In the genomic region with DNA sequence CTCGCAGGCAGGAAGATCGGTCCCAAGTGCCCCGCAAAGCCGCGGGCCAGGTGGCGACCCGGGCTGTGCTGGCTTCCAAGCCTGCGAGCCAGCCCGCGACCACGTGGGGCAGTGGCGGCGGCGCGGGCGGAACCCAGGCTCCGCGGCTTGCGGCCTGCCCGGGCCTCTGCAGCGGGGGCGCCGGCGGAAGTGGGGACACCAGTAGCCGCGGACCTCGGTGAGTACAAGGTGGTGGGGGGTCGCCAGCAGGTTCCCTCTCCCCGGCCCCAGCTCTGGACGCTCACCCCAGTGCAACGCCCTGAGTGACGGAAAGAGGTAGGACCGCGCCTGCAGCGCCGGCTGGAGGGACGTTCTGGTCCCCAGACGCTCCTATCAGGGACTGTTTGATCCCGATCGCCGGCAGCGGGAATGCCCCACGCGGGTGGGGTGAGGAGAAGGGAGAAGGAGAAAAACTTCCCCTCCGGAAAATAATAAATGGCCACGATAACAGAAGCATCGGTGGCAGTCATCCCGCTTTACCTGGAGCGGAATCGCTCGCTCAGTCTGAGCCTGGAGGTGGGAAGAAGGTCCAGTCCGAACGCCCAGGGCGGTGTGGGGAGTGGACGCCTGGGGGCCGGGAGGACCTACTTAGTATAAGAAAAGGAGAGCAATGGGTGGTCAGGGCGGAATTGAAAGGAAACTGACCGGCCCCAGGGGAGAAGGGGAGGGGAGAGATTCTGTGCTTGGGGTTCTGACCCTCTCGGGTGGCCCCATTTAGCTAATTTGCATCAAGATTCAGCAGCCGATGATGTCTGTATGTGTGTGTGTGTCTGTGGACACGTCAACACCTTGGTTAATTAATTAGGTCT, we compare ENCODE assay signal across 1 cellular context.
TF ChIP-seq lines count a peak whose summit lies in the region.

A gene with protein sequence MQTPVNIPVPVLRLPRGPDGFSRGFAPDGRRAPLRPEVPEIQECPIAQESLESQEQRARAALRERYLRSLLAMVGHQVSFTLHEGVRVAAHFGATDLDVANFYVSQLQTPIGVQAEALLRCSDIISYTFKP (plus strand): TSS at position 198 of the 848 bp plus-strand sequence. CDS start 10,855 bp downstream, outside the sequence.

TF ChIP-seq in HepG2, 621 proteins besides CTCF, POLR2A, EP300 and RAD21 (continued from another document and continues in another):
- TF ChIP-seq, protein P1, sequence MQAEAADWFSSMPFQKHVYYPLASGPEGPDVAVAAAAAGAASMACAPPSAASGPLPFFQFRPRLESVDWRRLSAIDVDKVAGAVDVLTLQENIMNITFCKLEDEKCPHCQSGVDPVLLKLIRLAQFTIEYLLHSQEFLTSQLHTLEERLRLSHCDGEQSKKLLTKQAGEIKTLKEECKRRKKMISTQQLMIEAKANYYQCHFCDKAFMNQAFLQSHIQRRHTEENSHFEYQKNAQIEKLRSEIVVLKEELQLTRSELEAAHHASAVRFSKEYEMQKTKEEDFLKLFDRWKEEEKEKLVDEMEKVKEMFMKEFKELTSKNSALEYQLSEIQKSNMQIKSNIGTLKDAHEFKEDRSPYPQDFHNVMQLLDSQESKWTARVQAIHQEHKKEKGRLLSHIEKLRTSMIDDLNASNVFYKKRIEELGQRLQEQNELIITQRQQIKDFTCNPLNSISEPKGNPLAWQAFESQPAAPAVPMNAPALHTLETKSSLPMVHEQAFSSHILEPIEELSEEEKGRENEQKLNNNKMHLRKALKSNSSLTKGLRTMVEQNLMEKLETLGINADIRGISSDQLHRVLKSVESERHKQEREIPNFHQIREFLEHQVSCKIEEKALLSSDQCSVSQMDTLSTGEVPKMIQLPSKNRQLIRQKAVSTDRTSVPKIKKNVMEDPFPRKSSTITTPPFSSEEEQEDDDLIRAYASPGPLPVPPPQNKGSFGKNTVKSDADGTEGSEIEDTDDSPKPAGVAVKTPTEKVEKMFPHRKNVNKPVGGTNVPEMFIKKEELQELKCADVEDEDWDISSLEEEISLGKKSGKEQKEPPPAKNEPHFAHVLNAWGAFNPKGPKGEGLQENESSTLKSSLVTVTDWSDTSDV (CRISPR knock-in tag; IDR thresholded peaks at IDR 0.05) = peak; percentile 81; the same call in 1 of the 2 replicates
- TF ChIP-seq ZNF567 (CRISPR knock-in tag; IDR thresholded peaks at IDR 0.05; ENCODE audit: borderline replicate concordance) (no peak), HDAC6 (IDR thresholded peaks at IDR 0.05; ENCODE audit: low read depth, low read length) (no peak), ZNF792 (CRISPR knock-in tag; IDR thresholded peaks at IDR 0.05) (peak; percentile 89), YY1 (IDR thresholded peaks at IDR 0.05; ENCODE audit: insufficient read depth, insufficient replicate concordance, low read depth, low read length) (peak; percentile 85), KLF13 (CRISPR knock-in tag; IDR thresholded peaks at IDR 0.05) (no peak), PAF1 (CRISPR knock-in tag; IDR thresholded peaks at IDR 0.05) (no peak), FOSL2 (CRISPR knock-in tag; IDR thresholded peaks at IDR 0.05) (peak; percentile 26; the same call in 1 of the 2 replicates), THAP11 (CRISPR knock-in tag; IDR thresholded peaks at IDR 0.05) (peak; percentile 94), HOXA3 (CRISPR knock-in tag; IDR thresholded peaks at IDR 0.05) (peak; percentile 97), ATF1 (CRISPR knock-in tag; IDR thresholded peaks at IDR 0.05) (no peak), U2AF2 (IDR thresholded peaks at IDR 0.05; ENCODE audit: low read depth, low read length) (no peak), MTF2 (CRISPR knock-in tag; IDR thresholded peaks at IDR 0.05; ENCODE audit: borderline replicate concordance) (0 out of 2 replicates have a peak, but pooled peaks have one; percentile 14), MXD4 (CRISPR knock-in tag; IDR thresholded peaks at IDR 0.05) (peak; percentile 97), ZNF274 (CRISPR knock-in tag; IDR thresholded peaks at IDR 0.05) (peak; percentile 66; the same call in 1 of the 2 replicates), IKZF1 (IDR thresholded peaks at IDR 0.05) (no peak), LCORL (IDR thresholded peaks at IDR 0.05) (no peak), LCORL (CRISPR knock-in tag; IDR thresholded peaks at IDR 0.05) (peak; percentile 62; the same call in 1 of the 2 replicates), DR1 (CRISPR knock-in tag; IDR thresholded peaks at IDR 0.05) (peak; percentile 62), ZSCAN21 (CRISPR knock-in tag; IDR thresholded peaks at IDR 0.05; ENCODE audit: borderline replicate concordance) (peak; percentile 96), ZMAT3 (CRISPR knock-in tag; conservative IDR thresholded peaks at IDR 0.05) (peak; percentile 90), ZNF557 (CRISPR knock-in tag; IDR thresholded peaks at IDR 0.05) (peak; percentile 76; the same call in 1 of the 2 replicates), FOXJ3 (CRISPR knock-in tag; IDR thresholded peaks at IDR 0.05; ENCODE audit: borderline replicate concordance) (peak; percentile 54; the same call in 1 of the 2 replicates), SP1 (IDR thresholded peaks at IDR 0.05) (no peak), SP1 (CRISPR knock-in tag; IDR thresholded peaks at IDR 0.05) (peak; percentile 69), SMAD3 (CRISPR knock-in tag; IDR thresholded peaks at IDR 0.05) (peak; percentile 19), PAWR (CRISPR knock-in tag; IDR thresholded peaks at IDR 0.05; ENCODE audit: borderline replicate concordance) (no peak), RBM39 (IDR thresholded peaks at IDR 0.05; ENCODE audit: low read depth, low read length, poor library complexity, severe bottlenecking) (peak; percentile 95), U2AF1 (optimal IDR thresholded peaks at IDR 0.05; ENCODE audit: low read depth, low read length) (no peak)
- TF ChIP-seq, protein P2, sequence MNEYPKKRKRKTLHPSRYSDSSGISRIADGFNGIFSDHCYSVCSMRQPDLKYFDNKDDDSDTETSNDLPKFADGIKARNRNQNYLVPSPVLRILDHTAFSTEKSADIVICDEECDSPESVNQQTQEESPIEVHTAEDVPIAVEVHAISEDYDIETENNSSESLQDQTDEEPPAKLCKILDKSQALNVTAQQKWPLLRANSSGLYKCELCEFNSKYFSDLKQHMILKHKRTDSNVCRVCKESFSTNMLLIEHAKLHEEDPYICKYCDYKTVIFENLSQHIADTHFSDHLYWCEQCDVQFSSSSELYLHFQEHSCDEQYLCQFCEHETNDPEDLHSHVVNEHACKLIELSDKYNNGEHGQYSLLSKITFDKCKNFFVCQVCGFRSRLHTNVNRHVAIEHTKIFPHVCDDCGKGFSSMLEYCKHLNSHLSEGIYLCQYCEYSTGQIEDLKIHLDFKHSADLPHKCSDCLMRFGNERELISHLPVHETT (CRISPR knock-in tag; conservative IDR thresholded peaks at IDR 0.05) = peak; percentile 79; the same call in 1 of the 2 replicates
- TF ChIP-seq, protein P3, sequence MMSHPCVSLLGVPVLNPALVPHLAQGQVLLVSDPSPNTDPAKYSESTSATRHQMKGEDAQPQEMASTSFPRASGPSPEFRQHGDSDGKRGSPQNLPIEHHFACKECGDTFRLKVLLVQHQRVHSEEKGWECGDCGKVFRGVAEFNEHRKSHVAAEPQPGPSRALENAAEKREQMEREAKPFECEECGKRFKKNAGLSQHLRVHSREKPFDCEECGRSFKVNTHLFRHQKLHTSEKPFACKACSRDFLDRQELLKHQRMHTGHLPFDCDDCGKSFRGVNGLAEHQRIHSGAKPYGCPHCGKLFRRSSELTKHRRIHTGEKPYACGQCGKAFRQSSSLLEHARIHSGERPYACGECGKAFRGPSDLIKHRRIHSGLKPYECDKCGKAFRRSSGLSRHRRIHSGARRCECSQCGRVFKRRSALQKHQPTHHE (CRISPR knock-in tag; IDR thresholded peaks at IDR 0.05; ENCODE audit: borderline replicate concordance) = 0 out of 2 replicates have a peak, but pooled peaks have one; percentile 69
- TF ChIP-seq, protein P4, sequence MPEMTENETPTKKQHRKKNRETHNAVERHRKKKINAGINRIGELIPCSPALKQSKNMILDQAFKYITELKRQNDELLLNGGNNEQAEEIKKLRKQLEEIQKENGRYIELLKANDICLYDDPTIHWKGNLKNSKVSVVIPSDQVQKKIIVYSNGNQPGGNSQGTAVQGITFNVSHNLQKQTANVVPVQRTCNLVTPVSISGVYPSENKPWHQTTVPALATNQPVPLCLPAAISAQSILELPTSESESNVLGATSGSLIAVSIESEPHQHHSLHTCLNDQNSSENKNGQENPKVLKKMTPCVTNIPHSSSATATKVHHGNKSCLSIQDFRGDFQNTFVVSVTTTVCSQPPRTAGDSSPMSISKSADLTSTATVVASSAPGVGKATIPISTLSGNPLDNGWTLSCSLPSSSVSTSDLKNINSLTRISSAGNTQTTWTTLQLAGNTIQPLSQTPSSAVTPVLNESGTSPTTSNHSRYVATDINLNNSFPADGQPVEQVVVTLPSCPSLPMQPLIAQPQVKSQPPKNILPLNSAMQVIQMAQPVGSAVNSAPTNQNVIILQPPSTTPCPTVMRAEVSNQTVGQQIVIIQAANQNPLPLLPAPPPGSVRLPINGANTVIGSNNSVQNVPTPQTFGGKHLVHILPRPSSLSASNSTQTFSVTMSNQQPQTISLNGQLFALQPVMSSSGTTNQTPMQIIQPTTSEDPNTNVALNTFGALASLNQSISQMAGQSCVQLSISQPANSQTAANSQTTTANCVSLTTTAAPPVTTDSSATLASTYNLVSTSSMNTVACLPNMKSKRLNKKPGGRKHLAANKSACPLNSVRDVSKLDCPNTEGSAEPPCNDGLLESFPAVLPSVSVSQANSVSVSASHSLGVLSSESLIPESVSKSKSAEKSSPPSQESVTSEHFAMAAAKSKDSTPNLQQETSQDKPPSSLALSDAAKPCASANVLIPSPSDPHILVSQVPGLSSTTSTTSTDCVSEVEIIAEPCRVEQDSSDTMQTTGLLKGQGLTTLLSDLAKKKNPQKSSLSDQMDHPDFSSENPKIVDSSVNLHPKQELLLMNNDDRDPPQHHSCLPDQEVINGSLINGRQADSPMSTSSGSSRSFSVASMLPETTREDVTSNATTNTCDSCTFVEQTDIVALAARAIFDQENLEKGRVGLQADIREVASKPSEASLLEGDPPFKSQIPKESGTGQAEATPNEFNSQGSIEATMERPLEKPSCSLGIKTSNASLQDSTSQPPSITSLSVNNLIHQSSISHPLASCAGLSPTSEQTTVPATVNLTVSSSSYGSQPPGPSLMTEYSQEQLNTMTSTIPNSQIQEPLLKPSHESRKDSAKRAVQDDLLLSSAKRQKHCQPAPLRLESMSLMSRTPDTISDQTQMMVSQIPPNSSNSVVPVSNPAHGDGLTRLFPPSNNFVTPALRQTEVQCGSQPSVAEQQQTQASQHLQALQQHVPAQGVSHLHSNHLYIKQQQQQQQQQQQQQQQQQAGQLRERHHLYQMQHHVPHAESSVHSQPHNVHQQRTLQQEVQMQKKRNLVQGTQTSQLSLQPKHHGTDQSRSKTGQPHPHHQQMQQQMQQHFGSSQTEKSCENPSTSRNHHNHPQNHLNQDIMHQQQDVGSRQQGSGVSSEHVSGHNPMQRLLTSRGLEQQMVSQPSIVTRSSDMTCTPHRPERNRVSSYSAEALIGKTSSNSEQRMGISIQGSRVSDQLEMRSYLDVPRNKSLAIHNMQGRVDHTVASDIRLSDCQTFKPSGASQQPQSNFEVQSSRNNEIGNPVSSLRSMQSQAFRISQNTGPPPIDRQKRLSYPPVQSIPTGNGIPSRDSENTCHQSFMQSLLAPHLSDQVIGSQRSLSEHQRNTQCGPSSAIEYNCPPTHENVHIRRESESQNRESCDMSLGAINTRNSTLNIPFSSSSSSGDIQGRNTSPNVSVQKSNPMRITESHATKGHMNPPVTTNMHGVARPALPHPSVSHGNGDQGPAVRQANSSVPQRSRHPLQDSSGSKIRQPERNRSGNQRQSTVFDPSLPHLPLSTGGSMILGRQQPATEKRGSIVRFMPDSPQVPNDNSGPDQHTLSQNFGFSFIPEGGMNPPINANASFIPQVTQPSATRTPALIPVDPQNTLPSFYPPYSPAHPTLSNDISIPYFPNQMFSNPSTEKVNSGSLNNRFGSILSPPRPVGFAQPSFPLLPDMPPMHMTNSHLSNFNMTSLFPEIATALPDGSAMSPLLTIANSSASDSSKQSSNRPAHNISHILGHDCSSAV (CRISPR knock-in tag; IDR thresholded peaks at IDR 0.05; ENCODE audit: borderline replicate concordance) = no peak
- TF ChIP-seq, protein P5, sequence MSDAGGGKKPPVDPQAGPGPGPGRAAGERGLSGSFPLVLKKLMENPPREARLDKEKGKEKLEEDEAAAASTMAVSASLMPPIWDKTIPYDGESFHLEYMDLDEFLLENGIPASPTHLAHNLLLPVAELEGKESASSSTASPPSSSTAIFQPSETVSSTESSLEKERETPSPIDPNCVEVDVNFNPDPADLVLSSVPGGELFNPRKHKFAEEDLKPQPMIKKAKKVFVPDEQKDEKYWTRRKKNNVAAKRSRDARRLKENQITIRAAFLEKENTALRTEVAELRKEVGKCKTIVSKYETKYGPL (CRISPR knock-in tag; IDR thresholded peaks at IDR 0.05) = peak; percentile 70; the same call in 1 of the 2 replicates
- TF ChIP-seq, protein P6, sequence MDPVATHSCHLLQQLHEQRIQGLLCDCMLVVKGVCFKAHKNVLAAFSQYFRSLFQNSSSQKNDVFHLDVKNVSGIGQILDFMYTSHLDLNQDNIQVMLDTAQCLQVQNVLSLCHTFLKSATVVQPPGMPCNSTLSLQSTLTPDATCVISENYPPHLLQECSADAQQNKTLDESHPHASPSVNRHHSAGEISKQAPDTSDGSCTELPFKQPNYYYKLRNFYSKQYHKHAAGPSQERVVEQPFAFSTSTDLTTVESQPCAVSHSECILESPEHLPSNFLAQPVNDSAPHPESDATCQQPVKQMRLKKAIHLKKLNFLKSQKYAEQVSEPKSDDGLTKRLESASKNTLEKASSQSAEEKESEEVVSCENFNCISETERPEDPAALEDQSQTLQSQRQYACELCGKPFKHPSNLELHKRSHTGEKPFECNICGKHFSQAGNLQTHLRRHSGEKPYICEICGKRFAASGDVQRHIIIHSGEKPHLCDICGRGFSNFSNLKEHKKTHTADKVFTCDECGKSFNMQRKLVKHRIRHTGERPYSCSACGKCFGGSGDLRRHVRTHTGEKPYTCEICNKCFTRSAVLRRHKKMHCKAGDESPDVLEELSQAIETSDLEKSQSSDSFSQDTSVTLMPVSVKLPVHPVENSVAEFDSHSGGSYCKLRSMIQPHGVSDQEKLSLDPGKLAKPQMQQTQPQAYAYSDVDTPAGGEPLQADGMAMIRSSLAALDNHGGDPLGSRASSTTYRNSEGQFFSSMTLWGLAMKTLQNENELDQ (CRISPR knock-in tag; IDR thresholded peaks at IDR 0.05; ENCODE audit: borderline replicate concordance) = 0 out of 2 replicates have a peak, but pooled peaks have one; percentile 37
- TF ChIP-seq, protein P7, sequence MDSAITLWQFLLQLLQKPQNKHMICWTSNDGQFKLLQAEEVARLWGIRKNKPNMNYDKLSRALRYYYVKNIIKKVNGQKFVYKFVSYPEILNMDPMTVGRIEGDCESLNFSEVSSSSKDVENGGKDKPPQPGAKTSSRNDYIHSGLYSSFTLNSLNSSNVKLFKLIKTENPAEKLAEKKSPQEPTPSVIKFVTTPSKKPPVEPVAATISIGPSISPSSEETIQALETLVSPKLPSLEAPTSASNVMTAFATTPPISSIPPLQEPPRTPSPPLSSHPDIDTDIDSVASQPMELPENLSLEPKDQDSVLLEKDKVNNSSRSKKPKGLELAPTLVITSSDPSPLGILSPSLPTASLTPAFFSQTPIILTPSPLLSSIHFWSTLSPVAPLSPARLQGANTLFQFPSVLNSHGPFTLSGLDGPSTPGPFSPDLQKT (CRISPR knock-in tag; IDR thresholded peaks at IDR 0.05; ENCODE audit: borderline replicate concordance) = peak; percentile 90
- TF ChIP-seq, protein P8, sequence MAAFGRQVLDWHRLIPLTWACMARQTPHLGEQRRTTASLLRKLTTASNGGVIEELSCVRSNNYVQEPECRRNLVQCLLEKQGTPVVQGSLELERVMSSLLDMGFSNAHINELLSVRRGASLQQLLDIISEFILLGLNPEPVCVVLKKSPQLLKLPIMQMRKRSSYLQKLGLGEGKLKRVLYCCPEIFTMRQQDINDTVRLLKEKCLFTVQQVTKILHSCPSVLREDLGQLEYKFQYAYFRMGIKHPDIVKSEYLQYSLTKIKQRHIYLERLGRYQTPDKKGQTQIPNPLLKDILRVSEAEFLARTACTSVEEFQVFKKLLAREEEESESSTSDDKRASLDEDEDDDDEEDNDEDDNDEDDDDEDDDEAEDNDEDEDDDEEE (CRISPR knock-in tag; IDR thresholded peaks at IDR 0.05) = peak; percentile 76; the same call in 1 of the 2 replicates
